26 cellular contexts compared by ENCODE assay signal in genomic region chr6:92267335-92267734, GRCh38.
"Had no signal": no experiment of that assay in that cellular context is flagged by ENCODE, and none has a peak within 500 bp of the region (broad histone marks: within the 10 kb centered on the region; RNA-seq: fewer than 3 reads in every experiment).

No MANE protein-coding gene starts in this region.

- ATAC-seq: effector memory CD8-positive, alpha-beta T cell; esophagus mucosa; foreskin keratinocyte; gastrocnemius medialis; gastroesophageal sphincter; heart left ventricle; heart right ventricle had no signal

- H3K27ac ChIP-seq: colonic mucosa, coronary artery, dorsolateral prefrontal cortex, epithelial cell of prostate, esophagus muscularis mucosa, esophagus squamous epithelium, foreskin keratinocyte, gastrocnemius medialis, gastroesophageal sphincter, heart left ventricle, heart right ventricle, hepatocyte had no signal

- H3K4me2 ChIP-seq: hepatocyte had no signal

- H3K36me3 ChIP-seq: colonic mucosa, esophagus muscularis mucosa, esophagus squamous epithelium, gastrocnemius medialis, gastroesophageal sphincter, heart left ventricle, heart right ventricle had no signal

- H3K79me2 ChIP-seq: hepatocyte had no signal

- FAIRE-seq: endothelial cell of umbilical vein had no signal

- H3K4me1 ChIP-seq: colonic mucosa, esophagus muscularis mucosa, esophagus squamous epithelium, foreskin keratinocyte, gastrocnemius medialis, gastroesophageal sphincter, heart left ventricle, heart right ventricle had no signal

- H2AFZ ChIP-seq: hepatocyte had no signal

- DNase-seq: colonic mucosa; cortex of kidney; dermis blood vessel endothelial cell; dorsolateral prefrontal cortex; effector CD4-positive, alpha-beta T cell; effector CD8-positive, alpha-beta T cell; effector memory CD4-positive, alpha-beta T cell; effector memory CD8-positive, alpha-beta T cell; endodermal cell; erythroblast; esophagus squamous epithelium; foreskin fibroblast; foreskin keratinocyte; foreskin melanocyte; gastrocnemius medialis; glutamatergic neuron; head of caudate nucleus; heart left ventricle; heart right ventricle had no signal

- H3K27me3 ChIP-seq: colonic mucosa, dorsolateral prefrontal cortex, esophagus muscularis mucosa, esophagus squamous epithelium, foreskin keratinocyte, gastrocnemius medialis, gastroesophageal sphincter, heart left ventricle, heart right ventricle, hepatocyte had no signal

- H3K9me3 ChIP-seq: colonic mucosa, esophagus muscularis mucosa, esophagus squamous epithelium, gastrocnemius medialis, gastroesophageal sphincter, heart left ventricle, heart right ventricle had no signal

- H3K4me3 ChIP-seq: colonic mucosa, coronary artery, dorsolateral prefrontal cortex, esophagus muscularis mucosa, esophagus squamous epithelium, gastrocnemius medialis, gastroesophageal sphincter, heart left ventricle, heart right ventricle, hepatocyte had no signal
